29 cellular contexts compared by ENCODE assay signal in the genomic region with DNA sequence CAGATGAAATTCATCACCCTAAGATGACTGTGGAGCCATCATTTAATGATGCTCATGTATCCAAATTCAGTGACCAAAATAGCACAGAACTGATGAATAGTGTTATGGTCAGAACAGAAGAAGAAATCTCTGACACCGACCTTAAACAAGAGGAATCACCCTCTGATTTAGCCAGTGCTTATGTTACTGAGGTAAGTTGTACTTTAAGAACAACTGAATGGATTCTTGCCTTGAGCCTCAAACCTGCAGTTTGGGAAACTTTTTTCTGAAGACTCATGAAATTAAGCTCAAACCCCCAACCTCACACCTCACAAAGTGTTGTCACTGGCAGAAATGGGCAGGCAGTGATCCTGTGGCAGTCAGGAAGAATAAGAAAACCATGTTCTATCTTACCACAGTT. TPM values are rescaled to one million over a fixed set of nuclear protein-coding genes. Genes with fewer than 3 reads are reported as not detected.
DNase-seq lines count a peak whose midpoint lies in the region; ATAC-seq and TF ChIP-seq lines count a peak whose summit lies in the region.
"Had no signal": no experiment of that assay in that cellular context is flagged by ENCODE, and none has a peak within 500 bp of the region (broad histone marks: within the 10 kb centered on the region; RNA-seq: fewer than 3 reads in every experiment).

No MANE protein-coding gene starts in this region.

- no peak for TF ChIP-seq CTCF in activated CD8-positive, alpha-beta T cell treated with anti-CD3 and anti-CD28 coated beads for 36 hours (IDR thresholded peaks at IDR 0.05)
- TF ChIP-seq CTCF in natural killer cell (IDR thresholded peaks at IDR 0.05) (no peak), prostate gland (IDR thresholded peaks at IDR 0.05) (no peak)

- H3K36me3 Mint-ChIP-seq in activated CD8-positive, alpha-beta T cell treated with anti-CD3 and anti-CD28 coated beads for 36 hours (ENCODE audit: low read depth): peaks cover 73% of the 10 kb centered on the region
- peaks cover 78% of the 10 kb centered on the region for H3K36me3 Mint-ChIP-seq in activated CD8-positive, alpha-beta T cell treated with anti-CD3 and anti-CD28 coated beads, Interleukin-2, amount 10 ng/mL, durations not matched to agents 7 days and 5 days (ENCODE audit: low read depth)
- H3K36me3 Mint-ChIP-seq in CD8-positive, alpha-beta memory T cell: peaks cover 0 to 87% (median 26%) of the 10 kb centered on the region in 3 donors
- H3K36me3 Mint-ChIP-seq in activated CD4-positive, alpha-beta memory T cell treated with anti-CD3 and anti-CD28 coated beads, Interleukin-2, amount 10 ng/mL, durations not matched to agents 7 days and 5 days (ENCODE audit: low read depth): peaks cover 74% of the 10 kb centered on the region
- peaks cover 11% of the 10 kb centered on the region for H3K36me3 Mint-ChIP-seq in natural killer cell
- H3K36me3 Mint-ChIP-seq in effector memory CD8-positive, alpha-beta T cell (ENCODE audit: insufficient read depth): peaks cover 79% of the 10 kb centered on the region

- no peaks in the 10 kb centered on the region for H3K9me3 ChIP-seq in CD8-positive, alpha-beta memory T cell (ENCODE audit: low read length)
- no peaks in the 10 kb centered on the region for H3K9me3 ChIP-seq in prostate gland
- H3K9me3 ChIP-seq: esophagus squamous epithelium, heart right ventricle, Peyer's patch, right atrium auricular region had no signal

- no peaks in the 10 kb centered on the region for H3K27me3 Mint-ChIP-seq in activated CD8-positive, alpha-beta T cell treated with anti-CD3 and anti-CD28 coated beads for 36 hours
- H3K27me3 Mint-ChIP-seq in activated CD8-positive, alpha-beta T cell treated with anti-CD3 and anti-CD28 coated beads, Interleukin-2, amount 10 ng/mL, durations not matched to agents 7 days and 5 days (ENCODE audit: low read depth): no peaks in the 10 kb centered on the region
- no peaks in the 10 kb centered on the region for H3K27me3 Mint-ChIP-seq in CD8-positive, alpha-beta memory T cell
- H3K27me3 Mint-ChIP-seq in activated CD4-positive, alpha-beta memory T cell treated with anti-CD3 and anti-CD28 coated beads, Interleukin-2, amount 10 ng/mL, durations not matched to agents 7 days and 5 days: no peaks in the 10 kb centered on the region
- no peaks in the 10 kb centered on the region for H3K27me3 Mint-ChIP-seq in natural killer cell (ENCODE audit: low read depth in 2 of 2)
- H3K27me3 Mint-ChIP-seq in effector memory CD8-positive, alpha-beta T cell: no peaks in the 10 kb centered on the region

- H3K27ac Mint-ChIP-seq in activated CD8-positive, alpha-beta T cell treated with anti-CD3 and anti-CD28 coated beads for 36 hours: peak overlapping the region; percentile 67
- H3K27ac Mint-ChIP-seq in activated CD8-positive, alpha-beta T cell treated with anti-CD3 and anti-CD28 coated beads, Interleukin-2, amount 10 ng/mL, durations not matched to agents 7 days and 5 days: no peak overlapping the region
- peak overlapping the region in 5 of 8 donors; percentile 8 to 73 (median 56) for H3K27ac Mint-ChIP-seq in CD8-positive, alpha-beta memory T cell
- H3K27ac Mint-ChIP-seq in activated CD4-positive, alpha-beta memory T cell treated with anti-CD3 and anti-CD28 coated beads, Interleukin-2, amount 10 ng/mL, durations not matched to agents 7 days and 5 days: peak overlapping the region; percentile 42
- peak overlapping the region; percentile 57 for H3K27ac Mint-ChIP-seq in natural killer cell
- H3K27ac Mint-ChIP-seq in effector memory CD8-positive, alpha-beta T cell: peak overlapping the region in 1 of 2 donors; percentile 64
- H3K27ac Mint-ChIP-seq: neural progenitor cell had no signal

- H3K27me3 ChIP-seq in CD8-positive, alpha-beta memory T cell (ENCODE audit: insufficient read depth, low read length, poor library complexity, severe bottlenecking): no peaks in the 10 kb centered on the region
- H3K27me3 ChIP-seq in prostate gland (replicated peaks; ENCODE audit: insufficient read depth): no peaks in the 10 kb centered on the region
- H3K27me3 ChIP-seq: esophagus squamous epithelium, heart right ventricle, neural progenitor cell, Peyer's patch, right atrium auricular region had no signal

- H3K4me3 Mint-ChIP-seq in activated CD8-positive, alpha-beta T cell treated with anti-CD3 and anti-CD28 coated beads for 36 hours: no peak overlapping the region
- no peak overlapping the region for H3K4me3 Mint-ChIP-seq in activated CD8-positive, alpha-beta T cell treated with anti-CD3 and anti-CD28 coated beads, Interleukin-2, amount 10 ng/mL, durations not matched to agents 7 days and 5 days
- no peak overlapping the region for H3K4me3 Mint-ChIP-seq in CD8-positive, alpha-beta memory T cell
- no peak overlapping the region for H3K4me3 Mint-ChIP-seq in activated CD4-positive, alpha-beta memory T cell treated with anti-CD3 and anti-CD28 coated beads, Interleukin-2, amount 10 ng/mL, durations not matched to agents 7 days and 5 days
- no peak overlapping the region for H3K4me3 Mint-ChIP-seq in natural killer cell
- no peak overlapping the region for H3K4me3 Mint-ChIP-seq in effector memory CD8-positive, alpha-beta T cell
- H3K4me3 Mint-ChIP-seq: neural progenitor cell had no signal

- H3K4me1 Mint-ChIP-seq in activated CD8-positive, alpha-beta T cell treated with anti-CD3 and anti-CD28 coated beads for 36 hours (ENCODE audit: low read depth): peaks cover 46% of the 10 kb centered on the region
- H3K4me1 Mint-ChIP-seq in activated CD8-positive, alpha-beta T cell treated with anti-CD3 and anti-CD28 coated beads, Interleukin-2, amount 10 ng/mL, durations not matched to agents 7 days and 5 days (ENCODE audit: low read depth): peaks cover 11% of the 10 kb centered on the region
- H3K4me1 Mint-ChIP-seq in CD8-positive, alpha-beta memory T cell: peaks cover 19 to 58% (median 54%) of the 10 kb centered on the region in 3 donors
- H3K4me1 Mint-ChIP-seq in activated CD4-positive, alpha-beta memory T cell treated with anti-CD3 and anti-CD28 coated beads, Interleukin-2, amount 10 ng/mL, durations not matched to agents 7 days and 5 days: peaks cover 14% of the 10 kb centered on the region
- H3K4me1 Mint-ChIP-seq in natural killer cell: peaks cover 5 to 20% of the 10 kb centered on the region in 2 donors
- peaks cover 8 to 28% of the 10 kb centered on the region in 2 donors for H3K4me1 Mint-ChIP-seq in effector memory CD8-positive, alpha-beta T cell (ENCODE audit: low read depth in 2 of 2)
- H3K4me1 Mint-ChIP-seq: neural progenitor cell had no signal

- WGBS in prostate gland: 87% methylated on average over 1 of the region's 1 CpG

- intact Hi-C loops in activated CD8-positive, alpha-beta T cell treated with anti-CD3 and anti-CD28 coated beads for 36 hours (cut with micrococcal nuclease): no loop called here
- intact Hi-C loops in natural killer cell (cut with micrococcal nuclease): no loop called here
- intact Hi-C loops in prostate gland (cut with DNase I): no loop called here

- no peaks in the 10 kb centered on the region for H3K4me1 ChIP-seq in CD8-positive, alpha-beta memory T cell (ENCODE audit: insufficient read depth, low read length)
- H3K4me1 ChIP-seq in prostate gland (replicated peaks): no peaks in the 10 kb centered on the region
- H3K4me1 ChIP-seq: esophagus squamous epithelium, neural progenitor cell, parathyroid adenoma, Peyer's patch had no signal

- TF ChIP-seq POLR2A in prostate gland (IDR thresholded peaks at IDR 0.05): no peak

- ATAC-seq in activated CD8-positive, alpha-beta T cell treated with anti-CD3 and anti-CD28 coated beads for 36 hours: no peak
- ATAC-seq in activated CD8-positive, alpha-beta T cell treated with anti-CD3 and anti-CD28 coated beads, Interleukin-2, amount 10 ng/mL, durations not matched to agents 7 days and 5 days: no peak
- ATAC-seq in natural killer cell: no peak
- no peak for ATAC-seq in effector memory CD8-positive, alpha-beta T cell (replicated peaks)
- ATAC-seq: HCT116 had no signal

- no peaks in the 10 kb centered on the region for H3K9me3 Mint-ChIP-seq in activated CD8-positive, alpha-beta T cell treated with anti-CD3 and anti-CD28 coated beads for 36 hours
- H3K9me3 Mint-ChIP-seq in activated CD8-positive, alpha-beta T cell treated with anti-CD3 and anti-CD28 coated beads, Interleukin-2, amount 10 ng/mL, durations not matched to agents 7 days and 5 days (ENCODE audit: insufficient read depth): no peaks in the 10 kb centered on the region
- no peaks in the 10 kb centered on the region for H3K9me3 Mint-ChIP-seq in CD8-positive, alpha-beta memory T cell
- H3K9me3 Mint-ChIP-seq in activated CD4-positive, alpha-beta memory T cell treated with anti-CD3 and anti-CD28 coated beads, Interleukin-2, amount 10 ng/mL, durations not matched to agents 7 days and 5 days: peaks cover 2% of the 10 kb centered on the region
- H3K9me3 Mint-ChIP-seq in natural killer cell: no peaks in the 10 kb centered on the region
- no peaks in the 10 kb centered on the region for H3K9me3 Mint-ChIP-seq in effector memory CD8-positive, alpha-beta T cell
- H3K9me3 Mint-ChIP-seq: neural progenitor cell had no signal

- no peak overlapping the region for H3K27ac ChIP-seq in CD8-positive, alpha-beta memory T cell (ENCODE audit: low read depth, low read length)
- H3K27ac ChIP-seq in prostate gland: no peak overlapping the region
- H3K27ac ChIP-seq: esophagus squamous epithelium, heart right ventricle, neural progenitor cell, parathyroid adenoma, Peyer's patch, right atrium auricular region had no signal

- CTCF ChIA-PET in activated CD8-positive, alpha-beta T cell treated with anti-CD3 and anti-CD28 coated beads for 36 hours (lab: Charles Lee): no interaction called here
- CTCF ChIA-PET in activated CD8-positive, alpha-beta T cell treated with anti-CD3 and anti-CD28 coated beads, Interleukin-2, amount 10 ng/mL, durations not matched to agents 7 days and 5 days (lab: Charles Lee): no interaction called here
- CTCF ChIA-PET in CD8-positive, alpha-beta memory T cell (lab: Charles Lee): no interaction called here
- CTCF ChIA-PET in activated CD4-positive, alpha-beta memory T cell treated with anti-CD3 and anti-CD28 coated beads, Interleukin-2, amount 10 ng/mL, durations not matched to agents 7 days and 5 days (lab: Charles Lee): no interaction called here

- POLR2A ChIA-PET in activated CD8-positive, alpha-beta T cell treated with anti-CD3 and anti-CD28 coated beads for 36 hours (lab: Charles Lee): interaction anchor here (2.9 to 7.3 kb wide), 2 partner anchors 10 to 25 kb away, joined by 11 to 60 read pairs; partner anchors contain the start of gene TMEM243
- POLR2A ChIA-PET in activated CD8-positive, alpha-beta T cell treated with anti-CD3 and anti-CD28 coated beads, Interleukin-2, amount 10 ng/mL, durations not matched to agents 7 days and 5 days (lab: Charles Lee): interaction anchor here (2.3 kb wide), 1 partner anchor 23 kb away, joined by 6 read pairs; no protein-coding TSS in a partner anchor
- POLR2A ChIA-PET in CD8-positive, alpha-beta memory T cell (lab: Charles Lee): no interaction called here
- POLR2A ChIA-PET in activated CD4-positive, alpha-beta memory T cell treated with anti-CD3 and anti-CD28 coated beads, Interleukin-2, amount 10 ng/mL, durations not matched to agents 7 days and 5 days (lab: Charles Lee): interaction anchor here (0.9 to 1.9 kb wide), 2 partner anchors 9 to 41 kb away, joined by 3 to 6 read pairs; partner anchors contain the start of gene DMTF1

- H3K36me3 ChIP-seq in CD8-positive, alpha-beta memory T cell (ENCODE audit: insufficient read depth, low read length): peaks cover 58% of the 10 kb centered on the region
- H3K36me3 ChIP-seq in prostate gland: no peaks in the 10 kb centered on the region

- DNase-seq in activated CD8-positive, alpha-beta T cell treated with anti-CD3 and anti-CD28 coated beads for 36 hours: no peak
- no peak for DNase-seq in activated CD8-positive, alpha-beta T cell treated with anti-CD3 and anti-CD28 coated beads, Interleukin-2, amount 10 ng/mL, durations not matched to agents 7 days and 5 days
- no peak for DNase-seq in CD8-positive, alpha-beta memory T cell
- DNase-seq in activated CD4-positive, alpha-beta memory T cell treated with anti-CD3 and anti-CD28 coated beads, Interleukin-2, amount 10 ng/mL, durations not matched to agents 7 days and 5 days: no peak
- DNase-seq in natural killer cell (no peak), prostate gland (ENCODE audit: low spot score) (no peak)
- no peak for DNase-seq in effector memory CD8-positive, alpha-beta T cell
- DNase-seq in activated CD4-positive, alpha-beta T cell treated with anti-CD3 and anti-CD28 coated beads, Interleukin-2, amount 50 U/mL, for 48 hours: no peak
- DNase-seq: 8988T; activated CD4-positive, alpha-beta T cell treated with anti-CD3 and anti-CD28 coated beads, Interleukin-2, amount 50 U/mL, for 4 hours; activated naive CD4-positive, alpha-beta T cell treated with Interleukin-2 at 50 U/mL for 16 hours; caudate nucleus; dermis blood vessel endothelial cell; DMS 273 treated with DMSO at 0.1 percent for 48 hours; esophagus squamous epithelium; foreskin melanocyte; heart right ventricle; NCI-H2081; NCI-H226; NCI-H69; Peyer's patch; SIG-M5; stimulated activated CD4-positive, alpha-beta T cell treated with anti-CD3 and anti-CD28 coated beads, Interleukin-2, amount 100 ng/mL, for 48 hours; T1000 had no signal

- H3K4me3 ChIP-seq in CD8-positive, alpha-beta memory T cell (ENCODE audit: low read length): no peak overlapping the region
- H3K4me3 ChIP-seq in prostate gland: no peak overlapping the region
- H3K4me3 ChIP-seq: esophagus squamous epithelium, heart right ventricle, lung, neural progenitor cell, Peyer's patch, right atrium auricular region had no signal

RNA-seq across cellular contexts. Expression of gene TMEM243, which starts 25.6 kb away (rescaled TPM):
- 10 to 100 TPM; 67.0 to 67.2 TPM for total RNA-seq in activated CD8-positive, alpha-beta T cell treated with anti-CD3 and anti-CD28 coated beads for 36 hours
- total RNA-seq in activated CD8-positive, alpha-beta T cell treated with anti-CD3 and anti-CD28 coated beads, Interleukin-2, amount 10 ng/mL, durations not matched to agents 7 days and 5 days: 10 to 100 TPM; 39.6 to 42.4 TPM
- total RNA-seq in CD8-positive, alpha-beta memory T cell: 10 to 100 TPM; 62.9 to 73.3 TPM
- 67.4 TPM for polyA plus RNA-seq in CD8-positive, alpha-beta memory T cell
- total RNA-seq in activated CD4-positive, alpha-beta memory T cell treated with anti-CD3 and anti-CD28 coated beads, Interleukin-2, amount 10 ng/mL, durations not matched to agents 7 days and 5 days: 10 to 100 TPM; 42.1 to 42.5 TPM
- total RNA-seq in natural killer cell (10 to 100 TPM; 52.5 to 61.8 (median 55.2) TPM), prostate gland (10 to 100 TPM; 23.3 to 39.7 TPM)

RNA-seq across cellular contexts. Expression of gene DMTF1, which starts 41.7 kb away (rescaled TPM):
- 10 to 100 TPM; 63.0 to 65.1 TPM for total RNA-seq in activated CD8-positive, alpha-beta T cell treated with anti-CD3 and anti-CD28 coated beads for 36 hours
- 10 to 100 TPM; 94.7 to 96.8 TPM for total RNA-seq in activated CD8-positive, alpha-beta T cell treated with anti-CD3 and anti-CD28 coated beads, Interleukin-2, amount 10 ng/mL, durations not matched to agents 7 days and 5 days
- 10 to 100 TPM; 68.2 to 69.0 TPM for total RNA-seq in CD8-positive, alpha-beta memory T cell
- 33.5 TPM for polyA plus RNA-seq in CD8-positive, alpha-beta memory T cell
- 10 to 100 TPM; 95.3 to 97.8 TPM for total RNA-seq in activated CD4-positive, alpha-beta memory T cell treated with anti-CD3 and anti-CD28 coated beads, Interleukin-2, amount 10 ng/mL, durations not matched to agents 7 days and 5 days
- 100 to 1,000 TPM; 154 to 178 (median 160) TPM for total RNA-seq in natural killer cell
- 100 to 1,000 TPM in 1 of 2 donors, 10 to 100 TPM in 1; 30.7 to 100 TPM for total RNA-seq in prostate gland
